2 cellular contexts compared by ENCODE assay signal in the genomic region with DNA sequence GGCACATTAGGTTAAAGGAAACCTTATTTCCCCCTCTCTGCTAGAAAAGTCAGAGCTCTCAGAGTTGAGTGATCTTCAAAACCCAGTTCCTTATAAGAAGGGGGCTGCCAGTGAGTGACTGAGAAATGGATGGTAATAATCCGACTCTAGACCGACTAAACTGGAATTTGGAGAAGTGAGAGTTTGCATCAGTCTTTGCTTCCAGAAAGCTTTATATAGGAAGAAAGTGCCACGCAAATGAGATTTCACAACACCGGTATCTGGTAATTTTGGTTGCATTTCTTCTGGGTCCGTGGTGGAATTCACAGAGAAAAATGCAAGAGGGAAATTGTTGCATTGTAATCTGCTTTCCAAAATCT.
TF ChIP-seq lines count a peak whose summit lies in the region.

No MANE protein-coding gene starts in this region.

TF ChIP-seq in GM12891, 5 proteins besides CTCF, POLR2A, EP300 and RAD21:
- TF ChIP-seq SPI1 (IDR thresholded peaks at IDR 0.05; ENCODE audit: low read depth, low read length), result 0 out of 2 replicates have a peak, but pooled peaks have one; percentile 0
- TF ChIP-seq POLR2AphosphoS5 (IDR thresholded peaks at IDR 0.05; ENCODE audit: low read depth, low read length), result no peak
- TF ChIP-seq TAF1 (IDR thresholded peaks at IDR 0.05; ENCODE audit: low read depth, low read length), result no peak

TF ChIP-seq in H1, 55 proteins besides CTCF, POLR2A, EP300 and RAD21:
- TF ChIP-seq BRCA1 (IDR thresholded peaks at IDR 0.05; ENCODE audit: low read depth, low read length) (no peak), CHD2 (IDR thresholded peaks at IDR 0.05; ENCODE audit: low read length) (no peak), CBX8 (IDR thresholded peaks at IDR 0.05; ENCODE audit: borderline replicate concordance, low read depth, low read length) (no peak), PHF8 (conservative IDR thresholded peaks at IDR 0.05; ENCODE audit: low read depth, low read length) (no peak), SIN3A (conservative IDR thresholded peaks at IDR 0.05 in 1 of 2, IDR thresholded peaks at IDR 0.05 in 1 of 2; ENCODE audit: low read depth in 1 of 2, low read length in 2 of 2) (no peak), GTF2F1 (IDR thresholded peaks at IDR 0.05; ENCODE audit: borderline replicate concordance, low read depth, low read length) (no peak), TAF7 (optimal IDR thresholded peaks at IDR 0.05; ENCODE audit: borderline replicate concordance, low read depth, low read length) (no peak), JUND (IDR thresholded peaks at IDR 0.05; ENCODE audit: low read length) (no peak), ZNF274 (IDR thresholded peaks at IDR 0.05; ENCODE audit: borderline replicate concordance, extremely low read depth, low read length) (no peak), MAFK (IDR thresholded peaks at IDR 0.05; ENCODE audit: low read depth, low read length) (no peak), SP1 (IDR thresholded peaks at IDR 0.05; ENCODE audit: low read depth, low read length) (no peak), TEAD4 (IDR thresholded peaks at IDR 0.05; ENCODE audit: low read depth, low read length) (no peak)
- TF ChIP-seq, protein P1, sequence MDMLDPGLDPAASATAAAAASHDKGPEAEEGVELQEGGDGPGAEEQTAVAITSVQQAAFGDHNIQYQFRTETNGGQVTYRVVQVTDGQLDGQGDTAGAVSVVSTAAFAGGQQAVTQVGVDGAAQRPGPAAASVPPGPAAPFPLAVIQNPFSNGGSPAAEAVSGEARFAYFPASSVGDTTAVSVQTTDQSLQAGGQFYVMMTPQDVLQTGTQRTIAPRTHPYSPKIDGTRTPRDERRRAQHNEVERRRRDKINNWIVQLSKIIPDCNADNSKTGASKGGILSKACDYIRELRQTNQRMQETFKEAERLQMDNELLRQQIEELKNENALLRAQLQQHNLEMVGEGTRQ (IDR thresholded peaks at IDR 0.05; ENCODE audit: low read length), result no peak
- TF ChIP-seq, protein P2, sequence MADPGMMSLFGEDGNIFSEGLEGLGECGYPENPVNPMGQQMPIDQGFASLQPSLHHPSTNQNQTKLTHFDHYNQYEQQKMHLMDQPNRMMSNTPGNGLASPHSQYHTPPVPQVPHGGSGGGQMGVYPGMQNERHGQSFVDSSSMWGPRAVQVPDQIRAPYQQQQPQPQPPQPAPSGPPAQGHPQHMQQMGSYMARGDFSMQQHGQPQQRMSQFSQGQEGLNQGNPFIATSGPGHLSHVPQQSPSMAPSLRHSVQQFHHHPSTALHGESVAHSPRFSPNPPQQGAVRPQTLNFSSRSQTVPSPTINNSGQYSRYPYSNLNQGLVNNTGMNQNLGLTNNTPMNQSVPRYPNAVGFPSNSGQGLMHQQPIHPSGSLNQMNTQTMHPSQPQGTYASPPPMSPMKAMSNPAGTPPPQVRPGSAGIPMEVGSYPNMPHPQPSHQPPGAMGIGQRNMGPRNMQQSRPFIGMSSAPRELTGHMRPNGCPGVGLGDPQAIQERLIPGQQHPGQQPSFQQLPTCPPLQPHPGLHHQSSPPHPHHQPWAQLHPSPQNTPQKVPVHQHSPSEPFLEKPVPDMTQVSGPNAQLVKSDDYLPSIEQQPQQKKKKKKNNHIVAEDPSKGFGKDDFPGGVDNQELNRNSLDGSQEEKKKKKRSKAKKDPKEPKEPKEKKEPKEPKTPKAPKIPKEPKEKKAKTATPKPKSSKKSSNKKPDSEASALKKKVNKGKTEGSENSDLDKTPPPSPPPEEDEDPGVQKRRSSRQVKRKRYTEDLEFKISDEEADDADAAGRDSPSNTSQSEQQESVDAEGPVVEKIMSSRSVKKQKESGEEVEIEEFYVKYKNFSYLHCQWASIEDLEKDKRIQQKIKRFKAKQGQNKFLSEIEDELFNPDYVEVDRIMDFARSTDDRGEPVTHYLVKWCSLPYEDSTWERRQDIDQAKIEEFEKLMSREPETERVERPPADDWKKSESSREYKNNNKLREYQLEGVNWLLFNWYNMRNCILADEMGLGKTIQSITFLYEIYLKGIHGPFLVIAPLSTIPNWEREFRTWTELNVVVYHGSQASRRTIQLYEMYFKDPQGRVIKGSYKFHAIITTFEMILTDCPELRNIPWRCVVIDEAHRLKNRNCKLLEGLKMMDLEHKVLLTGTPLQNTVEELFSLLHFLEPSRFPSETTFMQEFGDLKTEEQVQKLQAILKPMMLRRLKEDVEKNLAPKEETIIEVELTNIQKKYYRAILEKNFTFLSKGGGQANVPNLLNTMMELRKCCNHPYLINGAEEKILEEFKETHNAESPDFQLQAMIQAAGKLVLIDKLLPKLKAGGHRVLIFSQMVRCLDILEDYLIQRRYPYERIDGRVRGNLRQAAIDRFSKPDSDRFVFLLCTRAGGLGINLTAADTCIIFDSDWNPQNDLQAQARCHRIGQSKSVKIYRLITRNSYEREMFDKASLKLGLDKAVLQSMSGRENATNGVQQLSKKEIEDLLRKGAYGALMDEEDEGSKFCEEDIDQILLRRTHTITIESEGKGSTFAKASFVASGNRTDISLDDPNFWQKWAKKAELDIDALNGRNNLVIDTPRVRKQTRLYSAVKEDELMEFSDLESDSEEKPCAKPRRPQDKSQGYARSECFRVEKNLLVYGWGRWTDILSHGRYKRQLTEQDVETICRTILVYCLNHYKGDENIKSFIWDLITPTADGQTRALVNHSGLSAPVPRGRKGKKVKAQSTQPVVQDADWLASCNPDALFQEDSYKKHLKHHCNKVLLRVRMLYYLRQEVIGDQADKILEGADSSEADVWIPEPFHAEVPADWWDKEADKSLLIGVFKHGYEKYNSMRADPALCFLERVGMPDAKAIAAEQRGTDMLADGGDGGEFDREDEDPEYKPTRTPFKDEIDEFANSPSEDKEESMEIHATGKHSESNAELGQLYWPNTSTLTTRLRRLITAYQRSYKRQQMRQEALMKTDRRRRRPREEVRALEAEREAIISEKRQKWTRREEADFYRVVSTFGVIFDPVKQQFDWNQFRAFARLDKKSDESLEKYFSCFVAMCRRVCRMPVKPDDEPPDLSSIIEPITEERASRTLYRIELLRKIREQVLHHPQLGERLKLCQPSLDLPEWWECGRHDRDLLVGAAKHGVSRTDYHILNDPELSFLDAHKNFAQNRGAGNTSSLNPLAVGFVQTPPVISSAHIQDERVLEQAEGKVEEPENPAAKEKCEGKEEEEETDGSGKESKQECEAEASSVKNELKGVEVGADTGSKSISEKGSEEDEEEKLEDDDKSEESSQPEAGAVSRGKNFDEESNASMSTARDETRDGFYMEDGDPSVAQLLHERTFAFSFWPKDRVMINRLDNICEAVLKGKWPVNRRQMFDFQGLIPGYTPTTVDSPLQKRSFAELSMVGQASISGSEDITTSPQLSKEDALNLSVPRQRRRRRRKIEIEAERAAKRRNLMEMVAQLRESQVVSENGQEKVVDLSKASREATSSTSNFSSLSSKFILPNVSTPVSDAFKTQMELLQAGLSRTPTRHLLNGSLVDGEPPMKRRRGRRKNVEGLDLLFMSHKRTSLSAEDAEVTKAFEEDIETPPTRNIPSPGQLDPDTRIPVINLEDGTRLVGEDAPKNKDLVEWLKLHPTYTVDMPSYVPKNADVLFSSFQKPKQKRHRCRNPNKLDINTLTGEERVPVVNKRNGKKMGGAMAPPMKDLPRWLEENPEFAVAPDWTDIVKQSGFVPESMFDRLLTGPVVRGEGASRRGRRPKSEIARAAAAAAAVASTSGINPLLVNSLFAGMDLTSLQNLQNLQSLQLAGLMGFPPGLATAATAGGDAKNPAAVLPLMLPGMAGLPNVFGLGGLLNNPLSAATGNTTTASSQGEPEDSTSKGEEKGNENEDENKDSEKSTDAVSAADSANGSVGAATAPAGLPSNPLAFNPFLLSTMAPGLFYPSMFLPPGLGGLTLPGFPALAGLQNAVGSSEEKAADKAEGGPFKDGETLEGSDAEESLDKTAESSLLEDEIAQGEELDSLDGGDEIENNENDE (IDR thresholded peaks at IDR 0.05; ENCODE audit: insufficient replicate concordance, low read length), result no peak
